Comparison of ENCODE assay signal across 1 cellular context in the genomic region with DNA sequence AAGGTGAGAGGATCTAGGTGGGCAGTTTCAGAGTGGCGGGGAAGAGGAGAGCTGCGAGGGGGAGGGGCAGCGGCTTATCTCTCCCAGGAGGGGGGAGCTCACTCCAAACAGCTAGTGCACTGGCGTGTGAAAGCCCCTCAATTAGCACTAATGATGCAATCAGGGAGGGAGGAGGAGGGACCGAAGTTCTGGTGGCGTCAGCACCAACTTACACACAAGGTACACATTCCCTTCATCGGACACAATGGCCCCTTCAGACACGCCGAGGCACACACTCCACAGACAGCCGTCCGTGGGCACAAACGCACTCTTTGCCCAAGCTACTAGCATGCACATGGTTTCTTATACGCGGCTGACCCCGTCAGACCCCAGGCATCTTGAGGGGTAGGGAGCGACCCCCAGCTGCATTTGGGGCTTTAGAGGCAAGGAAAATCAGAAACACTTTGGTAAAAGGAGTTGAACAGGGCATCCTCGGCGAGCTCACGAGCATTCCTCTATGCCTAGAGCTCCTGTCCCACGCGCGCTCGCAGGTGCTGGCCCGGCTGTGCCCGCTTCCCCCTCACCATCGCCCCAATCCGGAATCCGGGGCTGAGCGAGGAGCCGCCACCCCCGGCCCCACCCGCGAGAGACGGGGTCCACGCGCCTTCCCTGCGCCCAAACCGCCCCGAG.
TF ChIP-seq lines count a peak whose summit lies in the region.

No MANE protein-coding gene starts in this region.

TF ChIP-seq in HepG2, 621 proteins besides CTCF, POLR2A, EP300 and RAD21 (continued from another document and continues in another):
- 0 out of 2 replicates have a peak, but pooled peaks have one; percentile 57 for TF ChIP-seq ZHX2 (IDR thresholded peaks at IDR 0.05; ENCODE audit: low read depth)
- no peak for TF ChIP-seq ZHX2 (CRISPR knock-in tag; IDR thresholded peaks at IDR 0.05; ENCODE audit: borderline replicate concordance)
- peak; percentile 55 for TF ChIP-seq KDM5B (CRISPR knock-in tag; IDR thresholded peaks at IDR 0.05; ENCODE audit: borderline replicate concordance)
- TF ChIP-seq PPARG (CRISPR knock-in tag; conservative IDR thresholded peaks at IDR 0.05): no peak
- TF ChIP-seq ZNF547 (CRISPR knock-in tag; IDR thresholded peaks at IDR 0.05): peak; percentile 54; the same call in 1 of the 2 replicates
- no peak for TF ChIP-seq ZNF138 (CRISPR knock-in tag; IDR thresholded peaks at IDR 0.05; ENCODE audit: low read depth)
- TF ChIP-seq HMGXB4 (CRISPR knock-in tag; IDR thresholded peaks at IDR 0.05; ENCODE audit: borderline replicate concordance in 1 of 2, low read depth in 1 of 2): no peak
- no peak for TF ChIP-seq ZNF343 (CRISPR knock-in tag; IDR thresholded peaks at IDR 0.05)
- no peak for TF ChIP-seq CHD4 (IDR thresholded peaks at IDR 0.05; ENCODE audit: borderline replicate concordance, low read length)
- TF ChIP-seq BCLAF1 (IDR thresholded peaks at IDR 0.05): no peak
- TF ChIP-seq SNAPC5 (CRISPR knock-in tag; IDR thresholded peaks at IDR 0.05; ENCODE audit: borderline replicate concordance): no peak
- no peak for TF ChIP-seq KLF13 (CRISPR knock-in tag; IDR thresholded peaks at IDR 0.05)
- 0 out of 2 replicates have a peak, but pooled peaks have one; percentile 53 for TF ChIP-seq ZNF703 (CRISPR knock-in tag; IDR thresholded peaks at IDR 0.05; ENCODE audit: borderline replicate concordance)
- peak; percentile 58 for TF ChIP-seq ZNF687 (CRISPR knock-in tag; IDR thresholded peaks at IDR 0.05)
- no peak for TF ChIP-seq TCF12 (IDR thresholded peaks at IDR 0.05)
- TF ChIP-seq TCF12 (CRISPR knock-in tag; IDR thresholded peaks at IDR 0.05): no peak
- no peak for TF ChIP-seq TAF1 (CRISPR knock-in tag; IDR thresholded peaks at IDR 0.05)
- TF ChIP-seq ARID3A (IDR thresholded peaks at IDR 0.05; ENCODE audit: low read depth, low read length): no peak
- TF ChIP-seq, protein P1, sequence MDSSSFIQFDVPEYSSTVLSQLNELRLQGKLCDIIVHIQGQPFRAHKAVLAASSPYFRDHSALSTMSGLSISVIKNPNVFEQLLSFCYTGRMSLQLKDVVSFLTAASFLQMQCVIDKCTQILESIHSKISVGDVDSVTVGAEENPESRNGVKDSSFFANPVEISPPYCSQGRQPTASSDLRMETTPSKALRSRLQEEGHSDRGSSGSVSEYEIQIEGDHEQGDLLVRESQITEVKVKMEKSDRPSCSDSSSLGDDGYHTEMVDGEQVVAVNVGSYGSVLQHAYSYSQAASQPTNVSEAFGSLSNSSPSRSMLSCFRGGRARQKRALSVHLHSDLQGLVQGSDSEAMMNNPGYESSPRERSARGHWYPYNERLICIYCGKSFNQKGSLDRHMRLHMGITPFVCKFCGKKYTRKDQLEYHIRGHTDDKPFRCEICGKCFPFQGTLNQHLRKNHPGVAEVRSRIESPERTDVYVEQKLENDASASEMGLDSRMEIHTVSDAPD (CRISPR knock-in tag; IDR thresholded peaks at IDR 0.05): no peak
- TF ChIP-seq HOXD1 (CRISPR knock-in tag; IDR thresholded peaks at IDR 0.05): no peak
- TF ChIP-seq DPF2 (CRISPR knock-in tag; IDR thresholded peaks at IDR 0.05; ENCODE audit: borderline replicate concordance, low read depth): 0 out of 2 replicates have a peak, but pooled peaks have one; percentile 33
- TF ChIP-seq ZMAT3 (CRISPR knock-in tag; conservative IDR thresholded peaks at IDR 0.05): no peak
- no peak for TF ChIP-seq ZNF432 (CRISPR knock-in tag; IDR thresholded peaks at IDR 0.05; ENCODE audit: borderline replicate concordance)
- TF ChIP-seq ZNF333 (CRISPR knock-in tag; IDR thresholded peaks at IDR 0.05; ENCODE audit: borderline replicate concordance): no peak; the same call in 1 of the 2 replicates
- TF ChIP-seq TAF15 (IDR thresholded peaks at IDR 0.05; ENCODE audit: low read depth, low read length, poor library complexity, severe bottlenecking): peak; percentile 37
- TF ChIP-seq SALL1 (CRISPR knock-in tag; IDR thresholded peaks at IDR 0.05): peak; percentile 53; the same call in 1 of the 2 replicates
- no peak for TF ChIP-seq TERF1 (CRISPR knock-in tag; IDR thresholded peaks at IDR 0.05)
- no peak for TF ChIP-seq ZNF251 (CRISPR knock-in tag; IDR thresholded peaks at IDR 0.05)
- TF ChIP-seq, protein P2, sequence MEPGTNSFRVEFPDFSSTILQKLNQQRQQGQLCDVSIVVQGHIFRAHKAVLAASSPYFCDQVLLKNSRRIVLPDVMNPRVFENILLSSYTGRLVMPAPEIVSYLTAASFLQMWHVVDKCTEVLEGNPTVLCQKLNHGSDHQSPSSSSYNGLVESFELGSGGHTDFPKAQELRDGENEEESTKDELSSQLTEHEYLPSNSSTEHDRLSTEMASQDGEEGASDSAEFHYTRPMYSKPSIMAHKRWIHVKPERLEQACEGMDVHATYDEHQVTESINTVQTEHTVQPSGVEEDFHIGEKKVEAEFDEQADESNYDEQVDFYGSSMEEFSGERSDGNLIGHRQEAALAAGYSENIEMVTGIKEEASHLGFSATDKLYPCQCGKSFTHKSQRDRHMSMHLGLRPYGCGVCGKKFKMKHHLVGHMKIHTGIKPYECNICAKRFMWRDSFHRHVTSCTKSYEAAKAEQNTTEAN (CRISPR knock-in tag; conservative IDR thresholded peaks at IDR 0.05): peak; percentile 81
- no peak for TF ChIP-seq ZNF383 (CRISPR knock-in tag; IDR thresholded peaks at IDR 0.05; ENCODE audit: borderline replicate concordance)
- no peak for TF ChIP-seq ZBTB42 (CRISPR knock-in tag; IDR thresholded peaks at IDR 0.05)
- 0 out of 2 replicates have a peak, but pooled peaks have one; percentile 2 for TF ChIP-seq CBFB (CRISPR knock-in tag; IDR thresholded peaks at IDR 0.05)
- peak; percentile 48; the same call in 1 of the 2 replicates for TF ChIP-seq MTA1 (CRISPR knock-in tag; IDR thresholded peaks at IDR 0.05; ENCODE audit: borderline replicate concordance)
